ENCODE assay signal across 33 cellular contexts in genomic region chr17:46895171-46895570, GRCh38. TPM values are rescaled to one million over a fixed set of nuclear protein-coding genes. Genes with fewer than 3 reads are reported as not detected.
DNase-seq lines count a peak whose midpoint lies in the region; ATAC-seq and TF ChIP-seq lines count a peak whose summit lies in the region.
"Had no signal": no experiment of that assay in that cellular context is flagged by ENCODE, and none has a peak within 500 bp of the region (broad histone marks: within the 10 kb centered on the region; RNA-seq: fewer than 3 reads in every experiment).

No MANE protein-coding gene starts in this region.

- peak in 3 of 4 donors; percentile 21 to 38 (median 21) for ATAC-seq in right lobe of liver
- peak; percentile 52 to 60 for ATAC-seq in stimulated activated naive B cell treated with anti-CD40 and anti-IgM and Interleukin-4, amounts not matched to agents 10 μg/mL and 1 μg/mL and 100 μg/mL, for 72 hours (replicated peaks)
- ATAC-seq: activated CD8-positive, alpha-beta T cell treated with anti-CD3 and anti-CD28 coated beads for 36 hours; gastroesophageal sphincter had no signal

- TF ChIP-seq EP300 in ovary (IDR thresholded peaks at IDR 0.05), result no peak

- no peaks in the 10 kb centered on the region for H3K36me3 ChIP-seq in mammary epithelial cell (ENCODE audit: insufficient read depth, low read length)
- no peaks in the 10 kb centered on the region for H3K36me3 ChIP-seq in breast epithelium
- H3K36me3 ChIP-seq in right lobe of liver, result no peaks in the 10 kb centered on the region
- H3K36me3 ChIP-seq in ovary, result no peaks in the 10 kb centered on the region
- H3K36me3 ChIP-seq: gastroesophageal sphincter, prostate gland, sigmoid colon, stomach, thyroid gland had no signal

- no peak overlapping the region for H3K4me2 ChIP-seq in mammary epithelial cell (ENCODE audit: insufficient read depth, low read depth, low read length)
- H3K4me2 ChIP-seq: A549 had no signal

- no peaks in the 10 kb centered on the region for H3K79me2 ChIP-seq in mammary epithelial cell (ENCODE audit: insufficient read depth, low read length)

- in situ Hi-C loops in mammary epithelial cell (cut with MboI; ENCODE audit: low sequenced_read_pairs in 2 of 2), result no loop called here

- H3K27me3 Mint-ChIP-seq in stimulated activated naive B cell treated with anti-CD40 and anti-IgM and Interleukin-4, amounts not matched to agents 10 μg/mL and 1 μg/mL and 100 μg/mL, for 72 hours, result peaks cover 27 to 40% of the 10 kb centered on the region in 2 donors
- H3K27me3 Mint-ChIP-seq in osteocyte (ENCODE audit: unreplicated experiment), result peaks cover 23% of the 10 kb centered on the region
- H3K27me3 Mint-ChIP-seq: activated CD8-positive, alpha-beta T cell treated with anti-CD3 and anti-CD28 coated beads for 36 hours had no signal

- no peaks in the 10 kb centered on the region for H3K36me3 Mint-ChIP-seq in stimulated activated naive B cell treated with anti-CD40 and anti-IgM and Interleukin-4, amounts not matched to agents 10 μg/mL and 1 μg/mL and 100 μg/mL, for 72 hours
- no peaks in the 10 kb centered on the region for H3K36me3 Mint-ChIP-seq in osteocyte (ENCODE audit: unreplicated experiment)
- H3K36me3 Mint-ChIP-seq: CD4-positive, CD25-positive, alpha-beta regulatory T cell had no signal

- H3K9me3 Mint-ChIP-seq in stimulated activated naive B cell treated with anti-CD40 and anti-IgM and Interleukin-4, amounts not matched to agents 10 μg/mL and 1 μg/mL and 100 μg/mL, for 72 hours, result no peaks in the 10 kb centered on the region
- H3K9me3 Mint-ChIP-seq in osteocyte (ENCODE audit: unreplicated experiment), result no peaks in the 10 kb centered on the region
- H3K9me3 Mint-ChIP-seq: activated T-helper 2 cell treated with anti-CD3 and anti-CD28 coated beads, Interferon-gamma antibody, Interleukin-2, Interleukin-4, amounts not matched to agents 10 μg/mL and 5 μg/mL and 100 μg/mL, durations not matched to agents 14 hours and 24 hours and 36 hours; T-helper 1 cell treated with Interleukin-12 subunit alpha and Interleukin-12 subunit beta and Interleukin-4 antibody, amounts not matched to agents 30 μg/mL and 1 μg/mL, for 36 hours had no signal

- WGBS in mammary epithelial cell (ENCODE audit: low coverage, missing lambda C conversion rate), result 37% methylated on average over 8 of the region's 9 CpGs
- 80% methylated on average over 1 of the region's 9 CpGs for WGBS in right lobe of liver (ENCODE audit: insufficient coverage, low coverage, low lambda C conversion rate, missing lambda C conversion rate)
- WGBS in ovary, 3 donors, result 70 to 80% (median 78%) methylated on average over 9 of the region's 9 CpGs

- TF ChIP-seq POLR2A in breast epithelium (IDR thresholded peaks at IDR 0.05) (no peak), right lobe of liver (IDR thresholded peaks at IDR 0.05) (no peak), ovary (IDR thresholded peaks at IDR 0.05) (no peak)

- no peak overlapping the region for H3K4me3 ChIP-seq in mammary epithelial cell (replicated peaks in 1 of 3; ENCODE audit: insufficient read depth in 1 of 3, low read depth in 2 of 3, low read length in 3 of 3)
- peak overlapping the region in 1 of 3 donors; percentile 7 for H3K4me3 ChIP-seq in breast epithelium
- no peak overlapping the region for H3K4me3 ChIP-seq in right lobe of liver
- no peak overlapping the region for H3K4me3 ChIP-seq in ovary
- H3K4me3 ChIP-seq: A549, gastroesophageal sphincter, prostate gland, sigmoid colon, stomach, thyroid gland had no signal

- intact Hi-C loops in mammary epithelial cell (cut with micrococcal nuclease) (no loop called here), breast epithelium (cut with DNase I; ENCODE audit: low total_unique reads) (no loop called here), right lobe of liver (cut with DNase I) (no loop called here), ovary (cut with DNase I) (no loop called here)

- H3K4me3 Mint-ChIP-seq in stimulated activated naive B cell treated with anti-CD40 and anti-IgM and Interleukin-4, amounts not matched to agents 10 μg/mL and 1 μg/mL and 100 μg/mL, for 72 hours, result no peak overlapping the region
- H3K4me3 Mint-ChIP-seq in osteocyte (ENCODE audit: unreplicated experiment), result no peak overlapping the region
- H3K4me3 Mint-ChIP-seq: activated CD8-positive, alpha-beta T cell treated with anti-CD3 and anti-CD28 coated beads for 36 hours; CD4-positive, CD25-positive, alpha-beta regulatory T cell; T-helper 1 cell treated with Interleukin-12 subunit alpha and Interleukin-12 subunit beta and Interleukin-4 antibody, amounts not matched to agents 30 μg/mL and 1 μg/mL, for 36 hours had no signal

- no peak for TF ChIP-seq CTCF in mammary epithelial cell (conservative IDR thresholded peaks at IDR 0.05 in 1 of 2, IDR thresholded peaks at IDR 0.05 in 1 of 2; ENCODE audit: extremely low read depth in 1 of 2, insufficient read depth in 1 of 2, low read depth in 1 of 2, low read length in 2 of 2)
- no peak for TF ChIP-seq CTCF in breast epithelium (IDR thresholded peaks at IDR 0.05)
- TF ChIP-seq CTCF in right lobe of liver (IDR thresholded peaks at IDR 0.05), result no peak
- no peak for TF ChIP-seq CTCF in ovary (IDR thresholded peaks at IDR 0.05)
- no peak for TF ChIP-seq CTCF in osteocyte (IDR thresholded peaks at IDR 0.05)

- no peaks in the 10 kb centered on the region for H3K4me1 Mint-ChIP-seq in stimulated activated naive B cell treated with anti-CD40 and anti-IgM and Interleukin-4, amounts not matched to agents 10 μg/mL and 1 μg/mL and 100 μg/mL, for 72 hours
- peaks cover under 1% of the 10 kb centered on the region for H3K4me1 Mint-ChIP-seq in osteocyte (ENCODE audit: unreplicated experiment)
- H3K4me1 Mint-ChIP-seq: CD4-positive, CD25-positive, alpha-beta regulatory T cell had no signal

- H3K27ac ChIP-seq in mammary epithelial cell (ENCODE audit: insufficient read depth, low read depth, low read length) (no peak overlapping the region), breast epithelium (no peak overlapping the region), right lobe of liver (no peak overlapping the region), ovary (no peak overlapping the region)
- H3K27ac ChIP-seq: A549, gastroesophageal sphincter, prostate gland, sigmoid colon, stomach, thyroid gland had no signal

- DNase-seq in mammary epithelial cell (no peak), breast epithelium (ENCODE audit: low spot score in 2 of 2) (no peak), UCSD-AML1 (lab: John Stamatoyannopoulos, UW; ENCODE audit: unreplicated experiment) (peak; percentile 58), right lobe of liver (no peak), anterior cingulate cortex (lab: John Stamatoyannopoulos, UW) (no peak), ovary (no peak), osteocyte (ENCODE audit: extremely low spot score, unreplicated experiment) (no peak)
- DNase-seq in stimulated activated naive B cell treated with anti-CD40 and anti-IgM and Interleukin-4, amounts not matched to agents 10 μg/mL and 1 μg/mL and 100 μg/mL, for 72 hours, result no peak
- DNase-seq: activated CD8-positive, alpha-beta T cell treated with anti-CD3 and anti-CD28 coated beads for 36 hours; activated naive CD4-positive, alpha-beta T cell treated with anti-CD3 and anti-CD28 coated beads, Interleukin-2, amount 50 U/mL, for 16 hours; amniotic stem cell; CD4-positive, CD25-positive, alpha-beta regulatory T cell; DMS79 treated with DMSO at 0.1 percent for 48 hours; GF-D8; HCEC 1CT; hippocampal formation; NCI-H1417 treated with DMSO at 0.1 percent for 48 hours; NCI-H2081; NCI-H2227 treated with DMSO at 0.1 percent for 48 hours; NCI-H526; sigmoid colon; stimulated activated CD4-positive, alpha-beta T cell treated with anti-CD3 and anti-CD28 coated beads, Interleukin-12 subunit alpha, Interleukin-12 subunit beta, amount 100 ng/mL, for 4 hours; stimulated activated CD4-positive, alpha-beta T cell treated with anti-CD3 and anti-CD28 coated beads, Interleukin-2, amount 100 ng/mL, for 48 hours; stomach; thyroid gland had no signal

- dilution Hi-C loops in mammary epithelial cell (cut with HindIII; ENCODE audit: low sequenced_read_pairs), result loop anchor here (5.0 kb wide), 1 partner anchor 38 kb away; no protein-coding TSS in a partner anchor

- no peak overlapping the region for H3K9ac ChIP-seq in mammary epithelial cell (ENCODE audit: insufficient read depth, low read length)

- CTCF ChIA-PET in mammary epithelial cell (lab: Charles Lee; ENCODE audit: low non-redundant PET), result no interaction called here

- peak overlapping the region; percentile 38 for H2AFZ ChIP-seq in mammary epithelial cell (ENCODE audit: low read depth, low read length)

- no peak overlapping the region for H3K27ac Mint-ChIP-seq in stimulated activated naive B cell treated with anti-CD40 and anti-IgM and Interleukin-4, amounts not matched to agents 10 μg/mL and 1 μg/mL and 100 μg/mL, for 72 hours
- no peak overlapping the region for H3K27ac Mint-ChIP-seq in osteocyte (ENCODE audit: unreplicated experiment)
- H3K27ac Mint-ChIP-seq: activated CD8-positive, alpha-beta T cell treated with anti-CD3 and anti-CD28 coated beads for 36 hours; activated T-helper 2 cell treated with anti-CD3 and anti-CD28 coated beads, Interferon-gamma antibody, Interleukin-2, Interleukin-4, amounts not matched to agents 10 μg/mL and 5 μg/mL and 100 μg/mL, durations not matched to agents 14 hours and 24 hours and 36 hours; CD4-positive, CD25-positive, alpha-beta regulatory T cell; T-helper 1 cell treated with Interleukin-12 subunit alpha and Interleukin-12 subunit beta and Interleukin-4 antibody, amounts not matched to agents 30 μg/mL and 1 μg/mL, for 36 hours had no signal

- H3K9me3 ChIP-seq in mammary epithelial cell (replicated peaks; ENCODE audit: insufficient read depth, low read length) (no peaks in the 10 kb centered on the region), breast epithelium (peaks cover 6 to 8% of the 10 kb centered on the region in 2 donors), right lobe of liver (no peaks in the 10 kb centered on the region), ovary (no peaks in the 10 kb centered on the region)
- H3K9me3 ChIP-seq: prostate gland, thyroid gland had no signal

- no TSS peak for BruUV-seq in mammary epithelial cell (replicated peaks; lab: Mats Ljungman, UMichigan)

- H3K4me1 ChIP-seq in mammary epithelial cell (ENCODE audit: insufficient read depth, low read length) (no peaks in the 10 kb centered on the region), breast epithelium (no peaks in the 10 kb centered on the region), right lobe of liver (no peaks in the 10 kb centered on the region), ovary (ENCODE audit: insufficient read depth) (no peaks in the 10 kb centered on the region)
- H3K4me1 ChIP-seq: A549, gastroesophageal sphincter, prostate gland, sigmoid colon, stomach, thyroid gland had no signal

- H4K20me1 ChIP-seq in mammary epithelial cell (ENCODE audit: insufficient read depth, low read length), result no peaks in the 10 kb centered on the region

- H3K27me3 ChIP-seq in mammary epithelial cell (ENCODE audit: insufficient read depth, low read length) (peaks cover 7% of the 10 kb centered on the region), breast epithelium (peaks cover 0 to 19% of the 10 kb centered on the region in 2 donors), right lobe of liver (no peaks in the 10 kb centered on the region), ovary (no peaks in the 10 kb centered on the region)
- H3K27me3 ChIP-seq: thyroid gland had no signal

RNA-seq across cellular contexts. Expression of gene GOSR2, which starts 27.8 kb away (rescaled TPM):
- total RNA-seq in mammary epithelial cell (10 to 100 TPM; 38.8 to 56.8 TPM), breast epithelium (10 to 100 TPM; 41.0 to 57.7 (median 50.9) TPM), right lobe of liver (10 to 100 TPM; 22.9 to 44.1 (median 33.3) TPM), ovary (10 to 100 TPM; 29.9 to 79.3 (median 59.9) TPM), osteocyte (58.0 and 63.7 TPM in 2 replicates)
- polyA plus RNA-seq in mammary epithelial cell (42.1 TPM), ovary (10 to 100 TPM; 24.2 to 53.1 TPM)
- 21.1 TPM for polyA minus RNA-seq in mammary epithelial cell

RNA-seq across cellular contexts. Expression of gene WNT9B, which starts 43.8 kb away (rescaled TPM):
- total RNA-seq in mammary epithelial cell (not detected), breast epithelium (1 to 10 TPM in 2 of 3 donors, not detected in 1; 2.0 to 2.4 TPM), right lobe of liver (1 to 10 TPM in 2 of 6 experiments, under 1 TPM in 1, not detected in 3; 0.55 to 1.7 (median 1.2) TPM), ovary (under 1 TPM in 1 of 7 donors, not detected in 6; 0.50 TPM), osteocyte (not detected in 2 replicates)
- polyA plus RNA-seq in mammary epithelial cell (not detected), ovary (under 1 TPM; 0.08 to 0.10 TPM)
- polyA minus RNA-seq in mammary epithelial cell, result not detected
- total RNA-seq: activated CD8-positive, alpha-beta T cell treated with anti-CD3 and anti-CD28 coated beads for 36 hours; activated T-helper 2 cell treated with anti-CD3 and anti-CD28 coated beads, Interferon-gamma antibody, Interleukin-2, Interleukin-4, amounts not matched to agents 10 μg/mL and 5 μg/mL and 100 μg/mL, durations not matched to agents 14 hours and 24 hours and 36 hours; CD4-positive, CD25-positive, alpha-beta regulatory T cell; endothelial cell of umbilical vein; M059J; sigmoid colon; SK-MEL-5; stomach had no signal
- polyA plus RNA-seq: CD4-positive, CD25-positive, alpha-beta regulatory T cell; endothelial cell of umbilical vein had no signal
